Comparison of ENCODE assay signal across 8 cellular contexts in the genomic region with DNA sequence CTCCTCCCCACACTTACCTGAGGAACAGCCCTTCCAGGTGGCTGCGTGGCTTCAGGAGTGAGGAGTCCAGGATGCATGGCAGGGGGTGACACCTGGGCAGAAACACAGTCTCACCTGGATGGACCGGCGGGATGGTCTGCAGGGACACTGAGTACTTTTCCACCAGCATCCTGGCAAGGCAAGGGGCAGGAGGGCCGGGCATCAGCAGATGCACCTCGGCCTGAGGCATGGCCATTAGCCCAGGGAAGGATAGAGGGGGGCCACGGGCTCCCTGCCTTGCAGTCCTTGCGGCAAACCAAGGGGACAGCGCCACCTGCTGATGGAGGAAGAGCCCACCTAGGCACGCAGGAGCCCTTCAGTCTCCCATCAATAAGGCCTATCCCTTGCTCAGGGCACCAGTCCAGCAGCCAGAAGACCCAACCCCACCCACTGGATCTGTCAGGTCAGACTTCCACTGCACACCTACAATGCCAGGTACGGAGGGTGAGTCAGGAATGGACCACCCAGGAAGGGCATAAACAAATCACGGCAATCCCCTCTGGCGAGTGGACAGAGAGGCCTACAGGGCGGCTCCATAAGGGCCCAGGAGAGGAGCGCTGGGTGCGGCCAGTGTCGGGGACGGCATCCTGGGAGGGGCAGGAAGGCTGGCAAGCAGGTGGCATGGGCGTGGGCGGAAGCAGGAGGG. TPM values are rescaled to one million over a fixed set of nuclear protein-coding genes. Genes with fewer than 3 reads are reported as not detected.
DNase-seq lines count a peak whose midpoint lies in the region; ATAC-seq and TF ChIP-seq lines count a peak whose summit lies in the region.

No MANE protein-coding gene starts in this region.

- no peaks in the 10 kb centered on the region for H3K4me1 ChIP-seq in breast epithelium

- peaks cover 13% of the 10 kb centered on the region for H3K4me1 Mint-ChIP-seq in activated B cell treated with CpG ODN at 0.5 μM for 24 hours

- CTCF ChIA-PET in activated B cell treated with CpG ODN at 0.5 μM for 24 hours (lab: Charles Lee) = interaction anchor here (1.9 kb wide), 1 partner anchor 103 kb away, joined by 11 read pairs; the partner anchor contains the start of gene ANKRD39

- H3K27me3 Mint-ChIP-seq in activated B cell treated with CpG ODN at 0.5 μM for 24 hours = no peaks in the 10 kb centered on the region

- ATAC-seq in HG03045 (IDR thresholded peaks at IDR 0.05; ENCODE audit: unreplicated experiment) (peak; percentile 72), activated B cell treated with CpG ODN at 0.5 μM for 24 hours (ENCODE audit: low read depth) (peak; percentile 96), GM19467 (IDR thresholded peaks at IDR 0.05; ENCODE audit: unreplicated experiment) (no peak)

- peak overlapping the region in 1 of 2 donors; percentile 7 for H3K27ac ChIP-seq in breast epithelium

- H3K4me3 Mint-ChIP-seq in activated B cell treated with CpG ODN at 0.5 μM for 24 hours = no peak overlapping the region

- H3K9me3 Mint-ChIP-seq in activated B cell treated with CpG ODN at 0.5 μM for 24 hours = no peaks in the 10 kb centered on the region

- no peaks in the 10 kb centered on the region for H3K9me3 ChIP-seq in breast epithelium

- H3K4me3 ChIP-seq in GM06990 (replicated peaks; ENCODE audit: low read depth, low read length) (no peak overlapping the region), breast epithelium (no peak overlapping the region)

- no peak overlapping the region for H3K27ac Mint-ChIP-seq in activated B cell treated with CpG ODN at 0.5 μM for 24 hours

- DNase-seq in GM06990 (ENCODE audit: extremely low read depth, insufficient read length) (peak; percentile 63), NCI-H345 (lab: John Stamatoyannopoulos, UW) (peak; percentile 85), activated B cell treated with CpG ODN at 0.5 μM for 24 hours (peak; percentile 70), breast epithelium (ENCODE audit: low spot score in 2 of 2) (peak; percentile 70 to 84), islet precursor cell (peak; percentile 93)
- peak; percentile 69 to 79 (median 75) for DNase-seq in stimulated activated CD4-positive, alpha-beta T cell treated with anti-CD3 and anti-CD28 coated beads, Interleukin-1b, Interleukin-23, amount 100 ng/mL, for 24 hours (ENCODE audit: low read depth in 4 of 4, low spot score in 1 of 4)

- intact Hi-C loops in activated B cell treated with CpG ODN at 0.5 μM for 24 hours (cut with micrococcal nuclease) (loop anchor here (1.0 to 5.0 kb wide), 2 partner anchors 102 to 358 kb away; partner anchors contain the start of gene ANKRD39), breast epithelium (cut with DNase I; ENCODE audit: low total_unique reads) (loop anchor here (5.0 kb wide), 1 partner anchor 188 kb away; no protein-coding TSS in a partner anchor)

- POLR2A ChIA-PET in activated B cell treated with CpG ODN at 0.5 μM for 24 hours (lab: Charles Lee) = no interaction called here

- no peaks in the 10 kb centered on the region for H3K27me3 ChIP-seq in GM06990 (replicated peaks; ENCODE audit: control insufficient read depth, insufficient read depth, low read length)
- H3K27me3 ChIP-seq in breast epithelium = no peaks in the 10 kb centered on the region

- H3K36me3 ChIP-seq in GM06990 (ENCODE audit: control insufficient read depth, insufficient read depth, low read length) = no peaks in the 10 kb centered on the region
- H3K36me3 ChIP-seq in breast epithelium = no peaks in the 10 kb centered on the region

- no peak for TF ChIP-seq POLR2A in breast epithelium (IDR thresholded peaks at IDR 0.05)

- no peaks in the 10 kb centered on the region for H3K36me3 Mint-ChIP-seq in activated B cell treated with CpG ODN at 0.5 μM for 24 hours (ENCODE audit: low read depth)

- TF ChIP-seq CTCF in GM06990 (IDR thresholded peaks at IDR 0.05; ENCODE audit: insufficient read depth, low read length, poor library complexity, severe bottlenecking) (peak; percentile 97), activated B cell treated with CpG ODN at 0.5 μM for 24 hours (IDR thresholded peaks at IDR 0.05) (peak; percentile 66), breast epithelium (IDR thresholded peaks at IDR 0.05) (peak; percentile 81 to 96 (median 88))

RNA-seq across cellular contexts. Expression of gene FAM178B, which starts 26.0 kb away (rescaled TPM):
- not detected in 2 replicates for total RNA-seq in activated B cell treated with CpG ODN at 0.5 μM for 24 hours
- 1 to 10 TPM in 1 of 3 donors, not detected in 2; 1.3 TPM for total RNA-seq in breast epithelium
